Comparison of ENCODE assay signal across 10 cellular contexts in genomic region chr3:127456471-127457093, GRCh38.
DNase-seq lines count a peak whose midpoint lies in the region; ATAC-seq, FAIRE-seq and TF ChIP-seq lines count a peak whose summit lies in the region.
"Had no signal": no experiment of that assay in that cellular context is flagged by ENCODE, and none has a peak within 500 bp of the region (broad histone marks: within the 10 kb centered on the region; RNA-seq: fewer than 3 reads in every experiment).

No MANE protein-coding gene starts in this region.

- no peaks in the 10 kb centered on the region for H3K9me3 ChIP-seq in astrocyte (ENCODE audit: insufficient read depth, low read depth, low read length)

- no peaks in the 10 kb centered on the region for H3K79me2 ChIP-seq in astrocyte (ENCODE audit: insufficient read depth, low read length)

- no peak for ATAC-seq in natural killer cell treated with Interleukin-12 subunit alpha and Interleukin-12 subunit beta and Interleukin-15 and Interleukin-18, amount 100 ng/mL, for 72 hours
- ATAC-seq in natural killer cell (no peak), GM19328 (IDR thresholded peaks at IDR 0.05; ENCODE audit: unreplicated experiment) (no peak)

- H3K36me3 Mint-ChIP-seq in natural killer cell treated with Interleukin-12 subunit alpha and Interleukin-12 subunit beta and Interleukin-15 and Interleukin-18, amount 100 ng/mL, for 72 hours = no peaks in the 10 kb centered on the region
- H3K36me3 Mint-ChIP-seq in natural killer cell (no peaks in the 10 kb centered on the region), astrocyte (ENCODE audit: low read depth, unreplicated experiment) (no peaks in the 10 kb centered on the region)

- H3K4me3 ChIP-seq in astrocyte (ENCODE audit: insufficient read depth, low read depth, low read length) = peak overlapping the region; percentile 40
- H3K4me3 ChIP-seq: K562 had no signal

- peak overlapping the region; percentile 85 for H2AFZ ChIP-seq in astrocyte (ENCODE audit: low read depth, low read length)

- H3K36me3 ChIP-seq in astrocyte (ENCODE audit: insufficient read depth, low read length) = no peaks in the 10 kb centered on the region

- H3K27ac ChIP-seq in astrocyte (ENCODE audit: low read depth, low read length) = peak overlapping the region; percentile 37

- intact Hi-C loops in natural killer cell (cut with micrococcal nuclease) = loop anchor here (10.0 kb wide), 1 partner anchor 932 kb away; the partner anchor contains the start of gene CHST13

- H3K27ac Mint-ChIP-seq in natural killer cell treated with Interleukin-12 subunit alpha and Interleukin-12 subunit beta and Interleukin-15 and Interleukin-18, amount 100 ng/mL, for 72 hours = no peak overlapping the region
- no peak overlapping the region for H3K27ac Mint-ChIP-seq in natural killer cell
- H3K27ac Mint-ChIP-seq in astrocyte (ENCODE audit: unreplicated experiment) = peak overlapping the region; percentile 62
- H3K27ac Mint-ChIP-seq: activated naive CD4-positive, alpha-beta T cell treated with anti-CD3 and anti-CD28 coated beads, Interleukin-2, amount 50 U/mL, for 72 hours had no signal

- no peak for FAIRE-seq in astrocyte (lab: Jason Lieb, UNC)
- FAIRE-seq: K562 had no signal

- H3K4me1 Mint-ChIP-seq in natural killer cell treated with Interleukin-12 subunit alpha and Interleukin-12 subunit beta and Interleukin-15 and Interleukin-18, amount 100 ng/mL, for 72 hours (ENCODE audit: low read depth in 2 of 2) = peaks cover 0 to 7% of the 10 kb centered on the region in 2 donors
- H3K4me1 Mint-ChIP-seq in natural killer cell (peaks cover 0 to 7% of the 10 kb centered on the region in 2 donors), astrocyte (ENCODE audit: low read depth, unreplicated experiment) (peaks cover 15% of the 10 kb centered on the region)

- peak overlapping the region; percentile 85 for H3K4me2 ChIP-seq in astrocyte (ENCODE audit: low read length)

- peak; percentile 47 for DNase-seq in natural killer cell treated with Interleukin-12 subunit alpha and Interleukin-12 subunit beta and Interleukin-15 and Interleukin-18, amount 100 ng/mL, for 72 hours (ENCODE audit: low spot score)
- DNase-seq in natural killer cell (no peak), astrocyte (ENCODE audit: low read depth) (peak; percentile 56), kidney glomerular epithelial cell (lab: John Stamatoyannopoulos, UW) (peak; percentile 82), NCI-H510A treated with DMSO at 0.1 percent for 48 hours (lab: John Stamatoyannopoulos, UW) (no peak), HT-29 (ENCODE audit: low spot score) (no peak), NCI-H748 (lab: John Stamatoyannopoulos, UW; ENCODE audit: unreplicated experiment) (no peak)

- H3K4me3 Mint-ChIP-seq in natural killer cell treated with Interleukin-12 subunit alpha and Interleukin-12 subunit beta and Interleukin-15 and Interleukin-18, amount 100 ng/mL, for 72 hours = no peak overlapping the region
- H3K4me3 Mint-ChIP-seq in natural killer cell (no peak overlapping the region), astrocyte (ENCODE audit: unreplicated experiment) (peak overlapping the region; percentile 71)

- H3K4me1 ChIP-seq in astrocyte (ENCODE audit: insufficient read depth, low read length) = peaks cover 16% of the 10 kb centered on the region

- H3K27me3 Mint-ChIP-seq in natural killer cell treated with Interleukin-12 subunit alpha and Interleukin-12 subunit beta and Interleukin-15 and Interleukin-18, amount 100 ng/mL, for 72 hours = peaks cover 55 to 67% of the 10 kb centered on the region in 2 donors
- H3K27me3 Mint-ChIP-seq in natural killer cell (ENCODE audit: low read depth in 2 of 2) (peaks cover 59 to 73% of the 10 kb centered on the region in 2 donors), astrocyte (ENCODE audit: low read depth, unreplicated experiment) (peaks cover 54% of the 10 kb centered on the region)

- peaks cover 23% of the 10 kb centered on the region for H3K27me3 ChIP-seq in astrocyte (ENCODE audit: insufficient read depth, low read length)

- no peak for TF ChIP-seq CTCF in natural killer cell (IDR thresholded peaks at IDR 0.05)
- no peak for TF ChIP-seq CTCF in astrocyte (IDR thresholded peaks at IDR 0.05; ENCODE audit: insufficient read depth, low read depth, low read length)

- H3K9me3 Mint-ChIP-seq in natural killer cell treated with Interleukin-12 subunit alpha and Interleukin-12 subunit beta and Interleukin-15 and Interleukin-18, amount 100 ng/mL, for 72 hours = no peaks in the 10 kb centered on the region
- H3K9me3 Mint-ChIP-seq in natural killer cell (no peaks in the 10 kb centered on the region), astrocyte (ENCODE audit: unreplicated experiment) (no peaks in the 10 kb centered on the region)
- H3K9me3 Mint-ChIP-seq: activated naive CD4-positive, alpha-beta T cell treated with anti-CD3 and anti-CD28 coated beads, Interleukin-2, amount 50 U/mL, for 72 hours had no signal

- H4K20me1 ChIP-seq in astrocyte (ENCODE audit: insufficient read depth, low read length) = no peaks in the 10 kb centered on the region

- no peak overlapping the region for H3K9ac ChIP-seq in astrocyte (ENCODE audit: low read length)

Comparison
In these comparisons a context has a peak if more than half of its experiments do, and no peak if none do; other contexts are left out.
1. DNase-seq: peak in natural killer cell treated with Interleukin-12 subunit alpha and Interleukin-12 subunit beta and Interleukin-15 and Interleukin-18, amount 100 ng/mL, for 72 hours (single experiment), astrocyte (single experiment) and kidney glomerular epithelial cell (single experiment); none in natural killer cell (single experiment), NCI-H510A treated with DMSO at 0.1 percent for 48 hours (single experiment), HT-29 (single experiment) and NCI-H748 (single experiment).